In the genomic region with DNA sequence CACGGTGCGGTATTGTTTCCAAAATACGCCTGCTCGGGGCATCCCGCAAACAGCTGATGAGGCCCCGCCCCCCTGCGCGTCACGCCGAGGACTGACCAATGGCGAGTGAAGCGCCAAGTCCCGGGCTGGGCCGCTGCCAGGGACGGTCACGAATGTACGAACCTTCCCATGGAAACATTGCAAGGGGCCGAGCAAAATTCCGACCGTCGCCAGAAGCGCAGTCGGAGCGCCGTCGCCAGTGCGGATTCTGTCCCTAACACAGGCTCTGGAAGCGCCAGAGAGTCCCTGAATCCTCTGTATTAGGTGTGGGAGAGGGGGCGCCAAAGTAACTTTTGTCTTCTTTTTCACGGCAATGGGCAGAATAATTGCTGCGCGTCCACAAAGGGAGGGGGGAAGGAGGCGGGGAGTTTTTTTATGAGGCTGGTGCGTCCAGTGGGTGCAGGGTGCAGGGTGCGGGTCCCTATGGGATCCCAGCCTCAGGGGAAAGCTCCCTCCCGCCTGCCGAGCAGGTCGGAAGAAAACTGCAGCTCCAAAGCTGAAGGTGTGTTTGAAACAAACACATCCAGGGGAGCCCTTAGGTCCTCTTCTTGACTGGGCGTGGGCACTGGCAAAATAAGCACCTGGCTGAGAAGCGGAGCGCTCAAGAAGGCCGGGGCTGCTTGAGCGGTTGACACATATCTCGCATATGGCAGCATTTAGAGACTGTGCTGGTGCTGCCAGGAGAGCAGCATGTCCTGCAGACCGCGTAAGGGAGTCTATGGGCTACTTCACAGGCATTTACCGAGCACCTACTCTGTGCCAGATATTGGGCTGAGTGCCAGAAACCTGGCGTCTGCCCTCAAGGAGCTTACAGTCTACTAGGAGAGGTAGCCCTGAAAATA, we compare ENCODE assay signal across 8 cellular contexts. TPM values are rescaled to one million over a fixed set of nuclear protein-coding genes. Genes with fewer than 3 reads are reported as not detected.
A peak's percentile ranks its signal among the peaks of the same experiment; 100 is the strongest.
DNase-seq lines count a peak whose midpoint lies in the region; ATAC-seq and TF ChIP-seq lines count a peak whose summit lies in the region.

A gene with protein sequence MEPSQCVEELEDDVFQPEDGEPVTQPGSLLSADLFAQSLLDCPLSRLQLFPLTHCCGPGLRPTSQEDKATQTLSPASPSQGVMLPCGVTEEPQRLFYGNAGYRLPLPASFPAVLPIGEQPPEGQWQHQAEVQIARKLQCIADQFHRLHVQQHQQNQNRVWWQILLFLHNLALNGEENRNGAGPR (minus strand): TSS at position 25 of the 881 bp plus-strand sequence. CDS start 2,793 bp downstream, outside the sequence.

- H3K4me1 ChIP-seq in adipocyte (ENCODE audit: control insufficient read depth, insufficient read depth, low read length): peaks cover 40% of the 10 kb centered on the region

- DNase-seq in NCI-H1436 (lab: John Stamatoyannopoulos, UW) (peak; percentile 96), SW480 (ENCODE audit: low spot score) (peak; percentile 93), adipocyte (ENCODE audit: low read depth) (peak; percentile 100), left cardiac atrium (peak; percentile 100), posterior vena cava (ENCODE audit: low spot score) (peak; percentile 100), ureter (ENCODE audit: low spot score) (peak; percentile 100)

- intact Hi-C loops in left cardiac atrium (cut with DNase I): loop anchor here (5.0 to 10.0 kb wide), 2 partner anchors 56 to 62 kb away; partner anchors contain the start of gene BUB1B (in 1 of the 2)
- intact Hi-C loops in posterior vena cava (cut with DNase I): loop anchor here in 1 of 2 donors (10.0 kb wide), 1 partner anchor 596 kb away; no protein-coding TSS in a partner anchor

- no peaks in the 10 kb centered on the region for H3K36me3 ChIP-seq in adipocyte (ENCODE audit: control insufficient read depth, insufficient read depth, low read length, severe bottlenecking)

- TF ChIP-seq CTCF in GM12873 (IDR thresholded peaks at IDR 0.05; ENCODE audit: insufficient read depth, low read depth, low read length, missing control alignments): peak; percentile 28

- ATAC-seq in HG02798 (IDR thresholded peaks at IDR 0.05; ENCODE audit: poor library complexity, unreplicated experiment) (peak; percentile 75), left cardiac atrium (peak; percentile 85)

- peak within 1 kb of the TSS; percentile 65 for H3K9ac ChIP-seq in adipocyte (ENCODE audit: low read length)

- no peaks in the 10 kb centered on the region for H3K9me3 ChIP-seq in adipocyte (ENCODE audit: control insufficient read depth, low read length)

- peak within 1 kb of the TSS; percentile 84 for H3K4me3 ChIP-seq in adipocyte (ENCODE audit: low read length)

- peaks cover 24% of the 10 kb centered on the region for H3K27me3 ChIP-seq in adipocyte (replicated peaks; ENCODE audit: control insufficient read depth, insufficient read depth, low read length)

RNA-seq across cellular contexts. Expression of the gene that starts here (rescaled TPM):
- 1 to 10 TPM; 1.9 to 5.0 TPM for total RNA-seq in left cardiac atrium
- 1 to 10 TPM; 3.0 to 5.0 TPM for total RNA-seq in posterior vena cava
- total RNA-seq in ureter: 8.3 TPM

Comparison
In these comparisons a context has a peak if more than half of its experiments do, and no peak if none do; other contexts are left out.
1. Peak in every context shown above with its lines: DNase-seq, ATAC-seq and H3K4me3 ChIP-seq.